1 cellular context compared by ENCODE assay signal in genomic region chr5:179475211-179475840, GRCh38.
TF ChIP-seq lines count a peak whose summit lies in the region.

No MANE protein-coding gene starts in this region.

TF ChIP-seq in GM23338, 12 proteins besides CTCF, POLR2A, EP300 and RAD21 (continued from another document):
- no peak for TF ChIP-seq CREB1 (CRISPR knock-in tag; IDR thresholded peaks at IDR 0.05; ENCODE audit: low read depth)
- no peak for TF ChIP-seq EZH2phosphoT487 (IDR thresholded peaks at IDR 0.05; ENCODE audit: unreplicated experiment)
- no peak for TF ChIP-seq ETS1 (IDR thresholded peaks at IDR 0.05)
- no peak for TF ChIP-seq REST (IDR thresholded peaks at IDR 0.05; ENCODE audit: unreplicated experiment)
- TF ChIP-seq JUNB (IDR thresholded peaks at IDR 0.05; ENCODE audit: unreplicated experiment): no peak
- no peak for TF ChIP-seq ZNF114 (CRISPR knock-in tag; IDR thresholded peaks at IDR 0.05)
- TF ChIP-seq STAT1 (IDR thresholded peaks at IDR 0.05; ENCODE audit: unreplicated experiment): no peak
